1 cellular context compared by ENCODE assay signal in the genomic region with DNA sequence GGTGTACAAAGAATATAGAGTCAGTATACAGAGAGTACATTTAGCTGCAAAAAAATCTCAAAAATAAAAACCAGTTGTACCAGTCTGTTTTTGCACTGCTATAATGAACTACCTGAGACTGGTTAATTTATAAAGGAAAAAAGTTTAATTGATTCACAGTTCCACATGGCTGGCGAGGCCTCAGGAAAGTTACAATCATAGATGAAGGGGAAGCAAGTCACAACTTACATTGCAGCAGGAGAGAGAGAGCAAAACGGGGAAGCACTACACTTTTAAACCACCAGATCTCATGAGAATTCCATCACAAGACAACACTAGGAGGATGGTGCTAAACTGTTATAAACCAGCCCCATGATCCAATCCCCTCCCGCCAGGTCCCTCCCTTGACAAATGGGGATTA.
TF ChIP-seq lines count a peak whose summit lies in the region.

No MANE protein-coding gene starts in this region.

TF ChIP-seq in IMR-90, 13 proteins besides CTCF, POLR2A, EP300 and RAD21 (continued from another document):
- TF ChIP-seq CEBPB (IDR thresholded peaks at IDR 0.05; ENCODE audit: low read depth, low read length) (no peak), BHLHE40 (IDR thresholded peaks at IDR 0.05; ENCODE audit: low read depth, low read length) (no peak), SMC3 (IDR thresholded peaks at IDR 0.05; ENCODE audit: low read depth, low read length) (no peak), NFE2L2 (IDR thresholded peaks at IDR 0.05; ENCODE audit: low read depth, low read length) (no peak), MAZ (IDR thresholded peaks at IDR 0.05; ENCODE audit: borderline replicate concordance, low read depth, low read length) (no peak)
TF ChIP-seq in IMR-90: peak in this region for 0.
